In the genomic region with DNA sequence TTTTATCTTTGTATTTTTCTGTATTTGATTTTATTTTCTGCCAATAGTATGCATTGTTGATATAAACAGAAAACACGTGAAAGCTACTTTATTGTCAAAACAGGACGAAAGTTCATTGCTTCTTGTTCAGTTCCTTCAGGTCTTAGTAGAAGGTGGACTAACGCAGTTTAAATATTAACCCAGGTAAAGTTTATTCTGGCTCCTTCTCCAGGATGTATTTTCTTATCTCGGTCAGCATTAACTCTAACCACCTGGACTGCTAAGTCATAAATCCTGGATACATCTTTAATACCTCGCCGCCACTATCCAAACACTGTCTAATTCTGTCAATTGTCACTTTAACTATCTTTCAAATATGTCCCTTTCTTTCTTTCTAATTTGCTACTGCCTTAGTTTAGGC, we compare ENCODE assay signal across 26 cellular contexts. TPM values are rescaled to one million over a fixed set of nuclear protein-coding genes. Genes with fewer than 3 reads are reported as not detected.
DNase-seq lines count a peak whose midpoint lies in the region; ATAC-seq and TF ChIP-seq lines count a peak whose summit lies in the region.
"Had no signal": no experiment of that assay in that cellular context is flagged by ENCODE, and none has a peak within 500 bp of the region (broad histone marks: within the 10 kb centered on the region; RNA-seq: fewer than 3 reads in every experiment).

No MANE protein-coding gene starts in this region.

- ATAC-seq in mucosa of descending colon = peak; percentile 93
- ATAC-seq in HG03095 (IDR thresholded peaks at IDR 0.05; ENCODE audit: unreplicated experiment) = no peak
- ATAC-seq: activated CD8-positive, alpha-beta T cell treated with anti-CD3 and anti-CD28 coated beads, Interleukin-2, amount 10 ng/mL, durations not matched to agents 7 days and 5 days; activated naive CD4-positive, alpha-beta T cell treated with anti-CD3 and anti-CD28 coated beads, Interleukin-2, amount 50 U/mL, for 72 hours; gastrocnemius medialis; HCT116; stimulated activated naive CD8-positive, alpha-beta T cell treated with anti-CD3 and anti-CD28 coated beads, Interleukin-15, Interleukin-2, amounts not matched to agents 100 U/mL and 50 U/mL, for 24 hours had no signal

- H3K4me3 ChIP-seq in kidney epithelial cell (ENCODE audit: low read depth, low read length) (no peak overlapping the region), mucosa of descending colon (no peak overlapping the region)
- H3K4me3 ChIP-seq: gastrocnemius medialis had no signal

- H3K36me3 ChIP-seq in kidney epithelial cell (ENCODE audit: control insufficient read depth, insufficient read depth, low read length) (no peaks in the 10 kb centered on the region), mucosa of descending colon (ENCODE audit: low read depth) (no peaks in the 10 kb centered on the region)
- H3K36me3 ChIP-seq: gastrocnemius medialis, neutrophil had no signal

- no peak for TF ChIP-seq CTCF in 22Rv1 (IDR thresholded peaks at IDR 0.05)
- TF ChIP-seq CTCF in kidney epithelial cell (IDR thresholded peaks at IDR 0.05; ENCODE audit: insufficient read depth, low read length, poor library complexity, severe bottlenecking) = no peak
- no peak for TF ChIP-seq CTCF in mucosa of descending colon (IDR thresholded peaks at IDR 0.05)

- DNase-seq in LoVo (ENCODE audit: low spot score) (peak; percentile 85), kidney epithelial cell (ENCODE audit: low read depth) (peak; percentile 34), mucosa of descending colon (peak in 1 of 3 donors; percentile 45), cerebellum (ENCODE audit: low spot score) (no peak), NCI-H2107 treated with DMSO at 0.1 percent for 48 hours (lab: John Stamatoyannopoulos, UW; ENCODE audit: unreplicated experiment) (no peak)
- no peak for DNase-seq in activated CD8-positive, alpha-beta memory T cell treated with anti-CD3 and anti-CD28 coated beads, Interleukin-2, amount 50 U/mL, for 4 hours
- DNase-seq: 8988T; activated CD8-positive, alpha-beta T cell treated with anti-CD3 and anti-CD28 coated beads, Interleukin-2, amount 10 ng/mL, durations not matched to agents 7 days and 5 days; activated T-cell treated with anti-CD3 and anti-CD28 coated beads for 4 hours; CD4-positive, alpha-beta T cell; gastrocnemius medialis; hypothalamus; mesenchymal stem cell; NCI-H1417 treated with DMSO at 0.1 percent for 48 hours; NCI-H2081 treated with DMSO at 0.1 percent for 48 hours; NCI-H345; NCI-H774; SK-N-SH; stimulated activated naive CD8-positive, alpha-beta T cell treated with anti-CD3 and anti-CD28 coated beads, Interleukin-15, Interleukin-2, amounts not matched to agents 100 U/mL and 50 U/mL, for 24 hours; T-helper 2 cell had no signal

- peak overlapping the region; percentile 95 for H3K27ac ChIP-seq in 22Rv1
- H3K27ac ChIP-seq: gastrocnemius medialis, KMS-11, neutrophil had no signal

- H3K9me3 ChIP-seq in mucosa of descending colon = no peaks in the 10 kb centered on the region
- H3K9me3 ChIP-seq: gastrocnemius medialis, neutrophil, SK-N-SH had no signal

- intact Hi-C loops in mucosa of descending colon (cut with DNase I, micrococcal nuclease) = no loop called here

- peaks cover 22% of the 10 kb centered on the region for H3K4me1 ChIP-seq in mucosa of descending colon (ENCODE audit: low read depth)

- H3K27me3 ChIP-seq in kidney epithelial cell (ENCODE audit: control insufficient read depth, insufficient read depth, low read length) = no peaks in the 10 kb centered on the region
- H3K27me3 ChIP-seq: gastrocnemius medialis, neutrophil had no signal

RNA-seq across cellular contexts. Expression of a gene that starts 5.7 kb away (rescaled TPM):
- 34.2 and 38.1 TPM in 2 replicates for total RNA-seq in kidney epithelial cell
- total RNA-seq in mucosa of descending colon = 10 to 100 TPM; 25.1 to 32.6 (median 28.6) TPM
- 10.0 TPM for total RNA-seq in cerebellum

RNA-seq across cellular contexts. Expression of a gene that starts 58.5 kb away (rescaled TPM):
- total RNA-seq in kidney epithelial cell (45.8 and 47.4 TPM in 2 replicates), mucosa of descending colon (10 to 100 TPM; 14.8 to 22.2 (median 18.6) TPM), cerebellum (28.1 TPM)

Comparison
In these comparisons a context has a peak if more than half of its experiments do, and no peak if none do; other contexts are left out.
1. DNase-seq: peak in LoVo (single experiment) and kidney epithelial cell (single experiment); none in activated CD8-positive, alpha-beta memory T cell treated with anti-CD3 and anti-CD28 coated beads, Interleukin-2, amount 50 U/mL, for 4 hours (single experiment), cerebellum (single experiment) and NCI-H2107 treated with DMSO at 0.1 percent for 48 hours (single experiment).